In genomic region chr10:119301397-119301796, GRCh38 we compare ENCODE assay signal across 8 cellular contexts.
DNase-seq lines count a peak whose midpoint lies in the region; ATAC-seq, FAIRE-seq and TF ChIP-seq lines count a peak whose summit lies in the region.

No MANE protein-coding gene starts in this region.

- peak; percentile 47 for FAIRE-seq in GM12878 (lab: Jason Lieb, UNC)

- H3K27me3 ChIP-seq in BLaER1 treated with 17β-estradiol and CSF1 and Interleukin-3, amounts not matched to agents 10 nM and 100 nM: no peaks in the 10 kb centered on the region
- H3K27me3 ChIP-seq in GM12878 (replicated peaks in 1 of 2; ENCODE audit: control insufficient read depth in 2 of 2, insufficient read depth in 2 of 2, low read length in 1 of 2): no peaks in the 10 kb centered on the region

- no peak overlapping the region for H3K4me3 ChIP-seq in BLaER1 treated with 17β-estradiol and CSF1 and Interleukin-3, amounts not matched to agents 10 nM and 100 nM
- H3K4me3 ChIP-seq in GM12878: no peak overlapping the region

- peak overlapping the region; percentile 52 for H2AFZ ChIP-seq in GM12878 (ENCODE audit: control insufficient read depth, low read depth, low read length)

- no peak overlapping the region for H3K9ac ChIP-seq in BLaER1 treated with 17β-estradiol and CSF1 and Interleukin-3, amounts not matched to agents 10 nM and 100 nM
- no peak overlapping the region for H3K9ac ChIP-seq in GM12878 (ENCODE audit: control insufficient read depth, insufficient read depth, low read length)

- H3K4me2 ChIP-seq in BLaER1 treated with 17β-estradiol and CSF1 and Interleukin-3, amounts not matched to agents 10 nM and 100 nM: peak overlapping the region; percentile 10 to 91 (median 27); a peak in 17 of 22 replicates
- peak overlapping the region; percentile 10 for H3K4me2 ChIP-seq in GM12878 (ENCODE audit: control insufficient read depth, insufficient read depth)

- peaks cover 0 to 15% (median 8%) of the 10 kb centered on the region in 11 experiments; a peak in 11 of 22 replicates for H3K9me3 ChIP-seq in BLaER1 treated with 17β-estradiol and CSF1 and Interleukin-3, amounts not matched to agents 10 nM and 100 nM (replicated peaks in 1 of 11)
- H3K9me3 ChIP-seq in GM12878 (replicated peaks; ENCODE audit: control insufficient read depth, insufficient read depth, low read length): no peaks in the 10 kb centered on the region; the same call in 1 of the 3 replicates

- TF ChIP-seq EP300 in GM12878 (IDR thresholded peaks at IDR 0.05; ENCODE audit: borderline replicate concordance in 1 of 2, control insufficient read depth in 1 of 2, low read depth in 2 of 2, low read length in 2 of 2): no peak

- BruUV-seq in GM12878 (replicated peaks; lab: Mats Ljungman, UMichigan): no TSS peak

- no peak for TF ChIP-seq POLR2A in GM12878 (IDR thresholded peaks at IDR 0.05; ENCODE audit: low read depth, low read length)

- TF ChIP-seq CTCF in GM12878 (IDR thresholded peaks at IDR 0.05 in 2 of 3, conservative IDR thresholded peaks at IDR 0.05 in 1 of 3; ENCODE audit: control insufficient read depth in 2 of 3, extremely low read depth in 1 of 3, insufficient read depth in 1 of 3, low read depth in 3 of 3, low read length in 3 of 3): no peak

- CTCF ChIA-PET in GM12878 (lab: Yijun Ruan, JAX): interaction anchor here (1.3 to 1.9 kb wide), 3 partner anchors 15 to 189 kb away, joined by 4 to 6 read pairs (median 5); no protein-coding TSS in a partner anchor

- WGBS in GM12878 (ENCODE audit: insufficient coverage, insufficient replicate concordance, low lambda C conversion rate, missing lambda C conversion rate): 1% methylated on average over 8 of the region's 8 CpGs

- DNase-seq in UCSD-AML1 (lab: John Stamatoyannopoulos, UW; ENCODE audit: unreplicated experiment) (peak; percentile 46), GM12878 (ENCODE audit: low read depth, low spot score) (no peak), NCI-H345 (lab: John Stamatoyannopoulos, UW) (no peak), NCI-H524 treated with DMSO at 0.1 percent for 48 hours (lab: John Stamatoyannopoulos, UW) (no peak)
- DNase-seq in stimulated activated CD4-positive, alpha-beta T cell treated with anti-CD3 and anti-CD28 coated beads, Interleukin-15, amount 100 ng/mL, for 48 hours (ENCODE audit: low read depth in 2 of 2): peak; percentile 68 to 69

- peaks cover 0 to 10% (median 0%) of the 10 kb centered on the region in 11 experiments; a peak in 5 of 22 replicates for H4K20me1 ChIP-seq in BLaER1 treated with 17β-estradiol and CSF1 and Interleukin-3, amounts not matched to agents 10 nM and 100 nM
- H4K20me1 ChIP-seq in GM12878 (ENCODE audit: control insufficient read depth, insufficient read depth): no peaks in the 10 kb centered on the region

- POLR2A ChIA-PET in GM12878 (lab: Charles Lee): interaction anchor here (0.5 kb wide), 1 partner anchor 106 kb away, joined by 8 read pairs; no protein-coding TSS in a partner anchor

- H3K79me2 ChIP-seq in GM12878 (ENCODE audit: control insufficient read depth, insufficient read depth, low read length): peaks cover 13% of the 10 kb centered on the region

- no peak for TF ChIP-seq RAD21 in GM12878 (IDR thresholded peaks at IDR 0.05; ENCODE audit: insufficient read depth, low read depth, low read length)

- intact Hi-C loops in GM12878 (cut with micrococcal nuclease; ENCODE audit: unreplicated experiment): loop anchor here (10.0 kb wide), 1 partner anchor 227 kb away; no protein-coding TSS in a partner anchor

- 0 out of 22 replicates have a peak overlapping the region, but pooled peaks of 1 of the 11 experiments have one; percentile 1 for H3K27ac ChIP-seq in BLaER1 treated with 17β-estradiol and CSF1 and Interleukin-3, amounts not matched to agents 10 nM and 100 nM
- H3K27ac ChIP-seq in GM12878 (ENCODE audit: control insufficient read depth, insufficient read depth): peak overlapping the region; percentile 9; the same call in 1 of the 2 replicates

- ATAC-seq in GM12878 (no peak), HG03460 (IDR thresholded peaks at IDR 0.05; ENCODE audit: unreplicated experiment) (no peak), GM21825 (IDR thresholded peaks at IDR 0.05; ENCODE audit: unreplicated experiment) (no peak)

- RAD21 ChIA-PET in GM12878 (lab: Charles Lee; ENCODE audit: unreplicated experiment): no interaction called here

- H3K36me3 ChIP-seq in BLaER1 treated with 17β-estradiol and CSF1 and Interleukin-3, amounts not matched to agents 10 nM and 100 nM: no peaks in the 10 kb centered on the region
- H3K36me3 ChIP-seq in GM12878 (ENCODE audit: control insufficient read depth in 2 of 2, insufficient read depth in 2 of 2, low read length in 1 of 2): no peaks in the 10 kb centered on the region

- SMC1A ChIA-PET in GM12878 (lab: Charles Lee; ENCODE audit: uncharacterized antibody, unreplicated experiment): interaction anchor here (1.0 to 1.3 kb wide), 2 partner anchors 12 to 31 kb away, joined by 3 read pairs; no protein-coding TSS in a partner anchor

- peaks cover 29 to 54% (median 50%) of the 10 kb centered on the region in 10 experiments for H3K4me1 ChIP-seq in BLaER1 treated with 17β-estradiol and CSF1 and Interleukin-3, amounts not matched to agents 10 nM and 100 nM
- H3K4me1 ChIP-seq in GM12878 (ENCODE audit: control insufficient read depth, insufficient read depth, low read length): peaks cover 36% of the 10 kb centered on the region

- in situ Hi-C loops in GM12878 (cut with MboI): no loop called here

TF ChIP-seq in GM12878, 131 proteins besides CTCF, POLR2A, EP300 and RAD21 (continues in another document):
- no peak for TF ChIP-seq KAT2A (conservative IDR thresholded peaks at IDR 0.05; ENCODE audit: control insufficient read depth, low read depth, low read length)
- no peak for TF ChIP-seq IKZF1 (conservative IDR thresholded peaks at IDR 0.05)
- TF ChIP-seq CEBPZ (IDR thresholded peaks at IDR 0.05; ENCODE audit: low read depth, low read length): no peak
- no peak for TF ChIP-seq SUZ12 (IDR thresholded peaks at IDR 0.05; ENCODE audit: unreplicated experiment)
- 0 out of 2 replicates have a peak, but pooled peaks have one; percentile 37 for TF ChIP-seq JUNB (IDR thresholded peaks at IDR 0.05)
- no peak for TF ChIP-seq NKRF (conservative IDR thresholded peaks at IDR 0.05)
- TF ChIP-seq CBX5 (IDR thresholded peaks at IDR 0.05; ENCODE audit: low read depth): no peak

Comparison
In these comparisons a context has a peak if more than half of its experiments do, and no peak if none do; other contexts are left out.
1. DNase-seq: peak in UCSD-AML1 (single experiment) and stimulated activated CD4-positive, alpha-beta T cell treated with anti-CD3 and anti-CD28 coated beads, Interleukin-15, amount 100 ng/mL, for 48 hours (2 of 2); none in GM12878 (single experiment), NCI-H345 (single experiment) and NCI-H524 treated with DMSO at 0.1 percent for 48 hours (single experiment).